2 cellular contexts compared by ENCODE assay signal in genomic region chr12:121116318-121117225, GRCh38.
TF ChIP-seq lines count a peak whose summit lies in the region.

No MANE protein-coding gene starts in this region.

TF ChIP-seq in HEK293, 187 proteins besides CTCF, POLR2A, EP300 and RAD21 (continued from another document):
- TF ChIP-seq, protein P1, sequence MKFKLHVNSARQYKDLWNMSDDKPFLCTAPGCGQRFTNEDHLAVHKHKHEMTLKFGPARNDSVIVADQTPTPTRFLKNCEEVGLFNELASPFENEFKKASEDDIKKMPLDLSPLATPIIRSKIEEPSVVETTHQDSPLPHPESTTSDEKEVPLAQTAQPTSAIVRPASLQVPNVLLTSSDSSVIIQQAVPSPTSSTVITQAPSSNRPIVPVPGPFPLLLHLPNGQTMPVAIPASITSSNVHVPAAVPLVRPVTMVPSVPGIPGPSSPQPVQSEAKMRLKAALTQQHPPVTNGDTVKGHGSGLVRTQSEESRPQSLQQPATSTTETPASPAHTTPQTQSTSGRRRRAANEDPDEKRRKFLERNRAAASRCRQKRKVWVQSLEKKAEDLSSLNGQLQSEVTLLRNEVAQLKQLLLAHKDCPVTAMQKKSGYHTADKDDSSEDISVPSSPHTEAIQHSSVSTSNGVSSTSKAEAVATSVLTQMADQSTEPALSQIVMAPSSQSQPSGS (tag by site-specific recombination; IDR thresholded peaks at IDR 0.05; ENCODE audit: low read depth), result peak; percentile 47; the same call in 1 of the 2 replicates

TF ChIP-seq in HepG2, 621 proteins besides CTCF, POLR2A, EP300 and RAD21 (continues in another document):
- TF ChIP-seq IKZF1 (IDR thresholded peaks at IDR 0.05), result no peak
- TF ChIP-seq, protein P2, sequence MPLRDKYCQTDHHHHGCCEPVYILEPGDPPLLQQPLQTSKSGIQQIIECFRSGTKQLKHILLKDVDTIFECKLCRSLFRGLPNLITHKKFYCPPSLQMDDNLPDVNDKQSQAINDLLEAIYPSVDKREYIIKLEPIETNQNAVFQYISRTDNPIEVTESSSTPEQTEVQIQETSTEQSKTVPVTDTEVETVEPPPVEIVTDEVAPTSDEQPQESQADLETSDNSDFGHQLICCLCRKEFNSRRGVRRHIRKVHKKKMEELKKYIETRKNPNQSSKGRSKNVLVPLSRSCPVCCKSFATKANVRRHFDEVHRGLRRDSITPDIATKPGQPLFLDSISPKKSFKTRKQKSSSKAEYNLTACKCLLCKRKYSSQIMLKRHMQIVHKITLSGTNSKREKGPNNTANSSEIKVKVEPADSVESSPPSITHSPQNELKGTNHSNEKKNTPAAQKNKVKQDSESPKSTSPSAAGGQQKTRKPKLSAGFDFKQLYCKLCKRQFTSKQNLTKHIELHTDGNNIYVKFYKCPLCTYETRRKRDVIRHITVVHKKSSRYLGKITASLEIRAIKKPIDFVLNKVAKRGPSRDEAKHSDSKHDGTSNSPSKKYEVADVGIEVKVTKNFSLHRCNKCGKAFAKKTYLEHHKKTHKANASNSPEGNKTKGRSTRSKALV (CRISPR knock-in tag; IDR thresholded peaks at IDR 0.05), result no peak
- TF ChIP-seq RARA (CRISPR knock-in tag; IDR thresholded peaks at IDR 0.05), result peak; percentile 46; the same call in 1 of the 2 replicates
- no peak for TF ChIP-seq SNAPC4 (CRISPR knock-in tag; IDR thresholded peaks at IDR 0.05)
- TF ChIP-seq ZNF841 (CRISPR knock-in tag; IDR thresholded peaks at IDR 0.05; ENCODE audit: borderline replicate concordance), result no peak
- TF ChIP-seq ZNF740 (CRISPR knock-in tag; IDR thresholded peaks at IDR 0.05), result no peak
- TF ChIP-seq ZNF609 (CRISPR knock-in tag; IDR thresholded peaks at IDR 0.05; ENCODE audit: borderline replicate concordance), result peak; percentile 80; the same call in 1 of the 2 replicates
- peak; percentile 20; the same call in 1 of the 2 replicates for TF ChIP-seq PHF21A (CRISPR knock-in tag; IDR thresholded peaks at IDR 0.05)
- TF ChIP-seq SALL1 (CRISPR knock-in tag; IDR thresholded peaks at IDR 0.05), result peak; percentile 45; the same call in 1 of the 2 replicates
- TF ChIP-seq ZSCAN31 (CRISPR knock-in tag; IDR thresholded peaks at IDR 0.05; ENCODE audit: low read depth), result 0 out of 2 replicates have a peak, but pooled peaks have one; percentile 55
- no peak for TF ChIP-seq ZNF614 (CRISPR knock-in tag; IDR thresholded peaks at IDR 0.05; ENCODE audit: borderline replicate concordance)
- no peak for TF ChIP-seq PATZ1 (CRISPR knock-in tag; IDR thresholded peaks at IDR 0.05)
- no peak for TF ChIP-seq ATF7-NPFF (CRISPR knock-in tag; IDR thresholded peaks at IDR 0.05; ENCODE audit: low read depth)
- peak; percentile 50; the same call in 1 of the 2 replicates for TF ChIP-seq GATAD2A (CRISPR knock-in tag; IDR thresholded peaks at IDR 0.05)
- no peak for TF ChIP-seq ZNF792 (CRISPR knock-in tag; IDR thresholded peaks at IDR 0.05)
- no peak for TF ChIP-seq ZNF580 (CRISPR knock-in tag; IDR thresholded peaks at IDR 0.05; ENCODE audit: borderline replicate concordance, low read depth)
- TF ChIP-seq ZBTB3 (CRISPR knock-in tag; IDR thresholded peaks at IDR 0.05; ENCODE audit: borderline replicate concordance, low read depth), result no peak
- TF ChIP-seq SNAPC2 (CRISPR knock-in tag; IDR thresholded peaks at IDR 0.05), result 0 out of 2 replicates have a peak, but pooled peaks have one; percentile 20
- no peak for TF ChIP-seq ZNF501 (CRISPR knock-in tag; IDR thresholded peaks at IDR 0.05)
- TF ChIP-seq NR2F1 (CRISPR knock-in tag; IDR thresholded peaks at IDR 0.05), result peak; percentile 86 to 97
- peak; percentile 93 for TF ChIP-seq HMG20B (CRISPR knock-in tag; conservative IDR thresholded peaks at IDR 0.05)
- TF ChIP-seq ZNF510 (CRISPR knock-in tag; IDR thresholded peaks at IDR 0.05; ENCODE audit: low read depth), result no peak
- no peak for TF ChIP-seq HOXD1 (CRISPR knock-in tag; IDR thresholded peaks at IDR 0.05)
- no peak for TF ChIP-seq ARID2 (CRISPR knock-in tag; IDR thresholded peaks at IDR 0.05; ENCODE audit: borderline replicate concordance)
- 0 out of 2 replicates have a peak, but pooled peaks have one; percentile 38 for TF ChIP-seq TOPORS (CRISPR knock-in tag; IDR thresholded peaks at IDR 0.05)
- no peak for TF ChIP-seq FOXA1 (IDR thresholded peaks at IDR 0.05)
- TF ChIP-seq FOXA1 (CRISPR knock-in tag; IDR thresholded peaks at IDR 0.05), result peak; percentile 35; the same call in 1 of the 2 replicates
- TF ChIP-seq CEBPG (CRISPR knock-in tag; IDR thresholded peaks at IDR 0.05), result peak; percentile 72
- TF ChIP-seq ERF (CRISPR knock-in tag; IDR thresholded peaks at IDR 0.05), result no peak
- TF ChIP-seq SRY (CRISPR knock-in tag; IDR thresholded peaks at IDR 0.05), result 0 out of 2 replicates have a peak, but pooled peaks have one; percentile 52
- TF ChIP-seq, protein P3, sequence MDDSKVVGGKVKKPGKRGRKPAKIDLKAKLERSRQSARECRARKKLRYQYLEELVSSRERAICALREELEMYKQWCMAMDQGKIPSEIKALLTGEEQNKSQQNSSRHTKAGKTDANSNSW (CRISPR knock-in tag; IDR thresholded peaks at IDR 0.05; ENCODE audit: borderline replicate concordance), result no peak
- 0 out of 2 replicates have a peak, but pooled peaks have one; percentile 15 for TF ChIP-seq RFXAP (CRISPR knock-in tag; IDR thresholded peaks at IDR 0.05; ENCODE audit: borderline replicate concordance)
- TF ChIP-seq ZNF777 (CRISPR knock-in tag; IDR thresholded peaks at IDR 0.05), result no peak
- TF ChIP-seq, protein P4, sequence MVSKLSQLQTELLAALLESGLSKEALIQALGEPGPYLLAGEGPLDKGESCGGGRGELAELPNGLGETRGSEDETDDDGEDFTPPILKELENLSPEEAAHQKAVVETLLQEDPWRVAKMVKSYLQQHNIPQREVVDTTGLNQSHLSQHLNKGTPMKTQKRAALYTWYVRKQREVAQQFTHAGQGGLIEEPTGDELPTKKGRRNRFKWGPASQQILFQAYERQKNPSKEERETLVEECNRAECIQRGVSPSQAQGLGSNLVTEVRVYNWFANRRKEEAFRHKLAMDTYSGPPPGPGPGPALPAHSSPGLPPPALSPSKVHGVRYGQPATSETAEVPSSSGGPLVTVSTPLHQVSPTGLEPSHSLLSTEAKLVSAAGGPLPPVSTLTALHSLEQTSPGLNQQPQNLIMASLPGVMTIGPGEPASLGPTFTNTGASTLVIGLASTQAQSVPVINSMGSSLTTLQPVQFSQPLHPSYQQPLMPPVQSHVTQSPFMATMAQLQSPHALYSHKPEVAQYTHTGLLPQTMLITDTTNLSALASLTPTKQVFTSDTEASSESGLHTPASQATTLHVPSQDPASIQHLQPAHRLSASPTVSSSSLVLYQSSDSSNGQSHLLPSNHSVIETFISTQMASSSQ (IDR thresholded peaks at IDR 0.05; ENCODE audit: low read depth), result no peak
- TF ChIP-seq, protein P4 (CRISPR knock-in tag; IDR thresholded peaks at IDR 0.05; ENCODE audit: borderline replicate concordance), result peak; percentile 43; the same call in 1 of the 2 replicates
- no peak for TF ChIP-seq CREM (IDR thresholded peaks at IDR 0.05)
- TF ChIP-seq CREM (CRISPR knock-in tag; IDR thresholded peaks at IDR 0.05), result no peak
- TF ChIP-seq ZNF44 (CRISPR knock-in tag; IDR thresholded peaks at IDR 0.05), result no peak
